8 cellular contexts compared by ENCODE assay signal in genomic region chr19:48244289-48244688, GRCh38. TPM values are rescaled to one million over a fixed set of nuclear protein-coding genes. Genes with fewer than 3 reads are reported as not detected.
DNase-seq lines count a peak whose midpoint lies in the region; ATAC-seq, FAIRE-seq and TF ChIP-seq lines count a peak whose summit lies in the region.
"Had no signal": no experiment of that assay in that cellular context is flagged by ENCODE, and none has a peak within 500 bp of the region (broad histone marks: within the 10 kb centered on the region; RNA-seq: fewer than 3 reads in every experiment).

No MANE protein-coding gene starts in this region.

- H2BK20ac ChIP-seq in H9 (ENCODE audit: low read depth, low read length, poor library complexity, severe bottlenecking): no peak overlapping the region

- H3K4me3 Mint-ChIP-seq in H9 (no peak overlapping the region), T-helper 17 cell (peak overlapping the region; percentile 88)

- DNase-seq in H9 (no peak), T-helper 17 cell (no peak), bronchial epithelial cell (ENCODE audit: low read depth) (peak; percentile 58), spleen (no peak), iPS-NIHi7 (ENCODE audit: extremely low spot score) (no peak), NCI-H345 (lab: John Stamatoyannopoulos, UW) (no peak)
- DNase-seq: midbrain had no signal

- no peak overlapping the region for H3K4me2 ChIP-seq in H9 (ENCODE audit: insufficient read depth, insufficient read length, low read length)

- no peak overlapping the region for H2BK12ac ChIP-seq in H9 (ENCODE audit: insufficient read length, low read depth, low read length)

- H2BK15ac ChIP-seq in H9 (ENCODE audit: low read depth, low read length): no peak overlapping the region

- H2BK120ac ChIP-seq in H9 (ENCODE audit: low read depth, low read length, poor library complexity, severe bottlenecking): no peak overlapping the region

- no peak overlapping the region for H3K4ac ChIP-seq in H9 (ENCODE audit: low read depth, low read length)

- H3K23me2 ChIP-seq in H9 (ENCODE audit: insufficient read length, low read depth, low read length, poor library complexity, severe bottlenecking): no peaks in the 10 kb centered on the region

- H3K27ac Mint-ChIP-seq in H9 (peak overlapping the region in 2 of 3 experiments; percentile 10 to 22; a peak in 1 of 7 replicates), T-helper 17 cell (peak overlapping the region; percentile 95)

- no peak overlapping the region for H4K8ac ChIP-seq in H9 (replicated peaks; ENCODE audit: insufficient read length, low read depth, low read length)

- intact Hi-C loops in spleen (cut with DNase I; ENCODE audit: low total_unique reads): no loop called here

- no peak overlapping the region for H4K91ac ChIP-seq in H9 (ENCODE audit: insufficient read length, low read depth, low read length)

- H3K27me3 ChIP-seq in H9 (ENCODE audit: insufficient read depth, low read length): no peaks in the 10 kb centered on the region
- H3K27me3 ChIP-seq in bronchial epithelial cell (ENCODE audit: control insufficient read depth, insufficient read depth, low read length): no peaks in the 10 kb centered on the region
- no peaks in the 10 kb centered on the region for H3K27me3 ChIP-seq in spleen (replicated peaks in 1 of 7)

- no peak overlapping the region for H3T11ph ChIP-seq in H9 (ENCODE audit: low read length)

- no peak overlapping the region for H3K56ac ChIP-seq in H9 (ENCODE audit: insufficient read length, low read depth, low read length)

- no peaks in the 10 kb centered on the region for H3K4me1 ChIP-seq in H9 (ENCODE audit: insufficient read depth, low read length)
- peaks cover 28 to 78% (median 55%) of the 10 kb centered on the region in 6 donors for H3K4me1 ChIP-seq in spleen

- no peak for TF ChIP-seq POLR2A in spleen (IDR thresholded peaks at IDR 0.05)

- no peaks in the 10 kb centered on the region for H3K79me1 ChIP-seq in H9 (ENCODE audit: insufficient read depth, low read depth, low read length, poor library complexity, severe bottlenecking)

- no peak overlapping the region for H2AK5ac ChIP-seq in H9 (ENCODE audit: insufficient read length, low read length)

- ATAC-seq in T-helper 17 cell (peak; percentile 93), HG02840 (IDR thresholded peaks at IDR 0.05; ENCODE audit: low FRiP score, unreplicated experiment) (no peak)

- peaks cover 0 to 3% of the 10 kb centered on the region in 2 experiments; a peak in 2 of 4 replicates for H3K4me1 Mint-ChIP-seq in H9
- peaks cover 37% of the 10 kb centered on the region for H3K4me1 Mint-ChIP-seq in T-helper 17 cell

- H4K5ac ChIP-seq in H9 (ENCODE audit: insufficient read length, low read depth, low read length): no peak overlapping the region

- H3K4me3 ChIP-seq in bronchial epithelial cell (ENCODE audit: low read depth, low read length) (no peak overlapping the region), spleen (peak overlapping the region in 3 of 8 donors; percentile 6 to 52 (median 9))

- H3K9me3 Mint-ChIP-seq in H9: no peaks in the 10 kb centered on the region

- no peak overlapping the region for H2AFZ ChIP-seq in H9 (ENCODE audit: low read length)

- H3K18ac ChIP-seq in H9 (ENCODE audit: insufficient read length, low read depth, low read length): no peak overlapping the region

- no peaks in the 10 kb centered on the region for H3K79me2 ChIP-seq in H9 (ENCODE audit: insufficient read depth, low read length)

- H3K36me3 Mint-ChIP-seq in H9 (ENCODE audit: insufficient read depth in 1 of 3, low read depth in 3 of 3) (peaks cover 5 to 35% (median 30%) of the 10 kb centered on the region in 3 experiments; a peak in 6 of 7 replicates), T-helper 17 cell (ENCODE audit: low read depth) (peaks cover 9% of the 10 kb centered on the region)

- H3K36me3 ChIP-seq in bronchial epithelial cell (ENCODE audit: control insufficient read depth, insufficient read depth, low read length) (peaks cover 1% of the 10 kb centered on the region), spleen (peaks cover 0 to 83% (median 43%) of the 10 kb centered on the region in 6 donors)

- no peak for FAIRE-seq in bronchial epithelial cell (lab: Jason Lieb, UNC)

- H3K23ac ChIP-seq in H9 (ENCODE audit: insufficient read length, low read depth, low read length): no peak overlapping the region

- H2BK5ac ChIP-seq in H9 (ENCODE audit: insufficient read length, low read length): no peak overlapping the region

- H3K27me3 Mint-ChIP-seq in H9 (ENCODE audit: low read depth): no peaks in the 10 kb centered on the region
- H3K27me3 Mint-ChIP-seq in T-helper 17 cell: no peaks in the 10 kb centered on the region

- H3K27ac ChIP-seq in H9 (ENCODE audit: insufficient read length, low read depth, low read length) (no peak overlapping the region), spleen (peak overlapping the region; percentile 66 to 87 (median 76))

- WGBS in H9 (ENCODE audit: extremely low coverage, insufficient read length, low lambda C conversion rate): no CpG with 5 or more reads among the region's 5 CpGs
- 13 to 33% (median 18%) methylated on average over 5 of the region's 5 CpGs for WGBS in spleen, 5 donors

- TF ChIP-seq CTCF in H9 (conservative IDR thresholded peaks at IDR 0.05): no peak
- TF ChIP-seq CTCF in bronchial epithelial cell (IDR thresholded peaks at IDR 0.05; ENCODE audit: insufficient read depth, low read length, severe bottlenecking): no peak
- no peak for TF ChIP-seq CTCF in spleen (IDR thresholded peaks at IDR 0.05 in 8 of 11, conservative IDR thresholded peaks at IDR 0.05 in 3 of 11)

- H3K9me3 ChIP-seq in H9 (ENCODE audit: control insufficient read depth, low read depth, low read length) (no peaks in the 10 kb centered on the region), T-helper 17 cell (ENCODE audit: control insufficient read depth, low read length, poor library complexity, severe bottlenecking) (no peaks in the 10 kb centered on the region), spleen (no peaks in the 10 kb centered on the region)

- H4K20me1 ChIP-seq in H9 (ENCODE audit: control insufficient read depth, insufficient read depth, insufficient read length): no peaks in the 10 kb centered on the region

- H3K14ac ChIP-seq in H9 (ENCODE audit: insufficient read depth, low read length): no peak overlapping the region

- no peak overlapping the region for H3K9ac ChIP-seq in H9 (ENCODE audit: extremely low read depth, insufficient read length, low read length)

RNA-seq across cellular contexts. Expression of gene CARD8, which starts 11.4 kb away (rescaled TPM):
- total RNA-seq in H9 (2021) (20.3 and 21.0 TPM in 2 replicates), T-helper 17 cell (100 to 1,000 TPM; 127 to 164 TPM), bronchial epithelial cell (2.1 and 3.5 TPM in 2 replicates), spleen (100 to 1,000 TPM; 147 to 238 (median 178) TPM)
- polyA plus RNA-seq in spleen: 10 to 100 TPM; 61.8 to 83.8 (median 71.2) TPM

RNA-seq across cellular contexts. Expression of gene ZNF114, which starts 25.6 kb away (rescaled TPM):
- total RNA-seq in H9 (2021) (20.2 and 20.3 TPM in 2 replicates), T-helper 17 cell (not detected), bronchial epithelial cell (0.13 and 0.53 TPM in 2 replicates), spleen (1 to 10 TPM in 5 of 7 donors, under 1 TPM in 2; 0.54 to 2.3 (median 1.1) TPM)
- under 1 TPM; 0.28 to 0.90 (median 0.36) TPM for polyA plus RNA-seq in spleen
